Comparison of ENCODE assay signal across 22 cellular contexts in the genomic region with DNA sequence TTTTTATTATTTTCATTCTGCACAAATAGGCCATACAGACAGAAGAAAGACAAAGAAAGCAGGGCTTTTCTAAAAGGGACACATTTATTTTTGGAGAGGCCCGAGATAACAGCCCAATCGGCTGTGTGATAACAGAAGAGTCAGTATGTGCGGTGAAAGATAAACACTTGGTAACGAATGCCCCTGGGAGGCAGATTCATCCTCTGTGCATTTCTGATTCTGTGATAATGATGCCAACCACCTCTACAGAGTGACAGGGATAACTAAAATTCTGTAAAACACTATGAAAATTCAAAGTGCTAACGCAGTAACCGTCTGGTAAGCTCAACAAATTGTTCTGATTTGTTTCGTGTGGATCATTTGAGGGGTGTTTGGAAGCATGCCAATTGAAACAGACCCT.
A peak's percentile ranks its signal among the peaks of the same experiment; 100 is the strongest.
DNase-seq lines count a peak whose midpoint lies in the region; ATAC-seq and TF ChIP-seq lines count a peak whose summit lies in the region.
"Had no signal": no experiment of that assay in that cellular context is flagged by ENCODE, and none has a peak within 500 bp of the region (broad histone marks: within the 10 kb centered on the region; RNA-seq: fewer than 3 reads in every experiment).

No MANE protein-coding gene starts in this region.

- no peaks in the 10 kb centered on the region for H3K27me3 ChIP-seq in cardiac muscle cell
- no peaks in the 10 kb centered on the region for H3K27me3 ChIP-seq in Karpas-422 (ENCODE audit: low read length)
- H3K27me3 ChIP-seq in dorsolateral prefrontal cortex, result no peaks in the 10 kb centered on the region
- H3K27me3 ChIP-seq: transverse colon had no signal

- peaks cover 49% of the 10 kb centered on the region for H3K36me3 Mint-ChIP-seq in stimulated activated memory B cell treated with anti-CD40 and anti-IgM and Interleukin-4, amounts not matched to agents 10 μg/mL and 1 μg/mL and 100 μg/mL, for 72 hours
- peaks cover 48% of the 10 kb centered on the region for H3K36me3 Mint-ChIP-seq in Calu3 (ENCODE audit: insufficient read depth, unreplicated experiment)

- H3K27ac ChIP-seq in cardiac muscle cell (peak overlapping the region; percentile 51), Karpas-422 (ENCODE audit: low read length) (peak overlapping the region; percentile 97), dorsolateral prefrontal cortex (peak overlapping the region in 38 of 59 donors; percentile 0 to 70 (median 40))
- H3K27ac ChIP-seq: C4-2B, SK-N-MC had no signal

- no peaks in the 10 kb centered on the region for H3K27me3 Mint-ChIP-seq in stimulated activated memory B cell treated with anti-CD40 and anti-IgM and Interleukin-4, amounts not matched to agents 10 μg/mL and 1 μg/mL and 100 μg/mL, for 72 hours
- H3K27me3 Mint-ChIP-seq in Calu3 (ENCODE audit: unreplicated experiment), result no peaks in the 10 kb centered on the region
- H3K27me3 Mint-ChIP-seq: effector memory CD8-positive, alpha-beta T cell had no signal

- H3K9me3 ChIP-seq in cardiac muscle cell (ENCODE audit: low read depth) (no peaks in the 10 kb centered on the region), Karpas-422 (ENCODE audit: low read length) (no peaks in the 10 kb centered on the region)
- H3K9me3 ChIP-seq: transverse colon had no signal

- H3K79me2 ChIP-seq in Karpas-422 (ENCODE audit: low read length), result peaks cover 87% of the 10 kb centered on the region

- CTCF ChIA-PET in Calu3 (lab: Charles Lee), result no interaction called here

- BruUV-seq in Calu3 (replicated peaks; lab: Mats Ljungman, UMichigan), result no TSS peak

- TF ChIP-seq CTCF in cardiac muscle cell (IDR thresholded peaks at IDR 0.05; ENCODE audit: low read depth, low read length) (no peak), dorsolateral prefrontal cortex (IDR thresholded peaks at IDR 0.05 in 54 of 56, conservative IDR thresholded peaks at IDR 0.05 in 2 of 56; ENCODE audit: low read depth in 1 of 56, partially characterized antibody in 56 of 56) (no peak), Calu3 (IDR thresholded peaks at IDR 0.05; ENCODE audit: unreplicated experiment) (no peak)

- peaks cover 56% of the 10 kb centered on the region for H3K4me1 Mint-ChIP-seq in stimulated activated memory B cell treated with anti-CD40 and anti-IgM and Interleukin-4, amounts not matched to agents 10 μg/mL and 1 μg/mL and 100 μg/mL, for 72 hours
- H3K4me1 Mint-ChIP-seq in Calu3 (ENCODE audit: low read depth, unreplicated experiment), result no peaks in the 10 kb centered on the region

- H3K27ac Mint-ChIP-seq in stimulated activated memory B cell treated with anti-CD40 and anti-IgM and Interleukin-4, amounts not matched to agents 10 μg/mL and 1 μg/mL and 100 μg/mL, for 72 hours, result peak overlapping the region; percentile 84
- H3K27ac Mint-ChIP-seq in Calu3 (ENCODE audit: unreplicated experiment), result no peak overlapping the region

- ATAC-seq in Right ventricle myocardium superior (ENCODE audit: poor library complexity) (no peak), GM21515 (IDR thresholded peaks at IDR 0.05; ENCODE audit: unreplicated experiment) (no peak)
- ATAC-seq in stimulated activated memory B cell treated with anti-CD40 and anti-IgM and Interleukin-4, amounts not matched to agents 10 μg/mL and 1 μg/mL and 100 μg/mL, for 72 hours, result peak; percentile 37
- ATAC-seq: effector memory CD8-positive, alpha-beta T cell; PC-3 had no signal

- H3K9me3 Mint-ChIP-seq in stimulated activated memory B cell treated with anti-CD40 and anti-IgM and Interleukin-4, amounts not matched to agents 10 μg/mL and 1 μg/mL and 100 μg/mL, for 72 hours, result no peaks in the 10 kb centered on the region
- H3K9me3 Mint-ChIP-seq in Calu3 (ENCODE audit: low read depth, unreplicated experiment), result no peaks in the 10 kb centered on the region
- H3K9me3 Mint-ChIP-seq: effector memory CD8-positive, alpha-beta T cell; neural crest cell had no signal

- H3K9ac ChIP-seq in Karpas-422 (ENCODE audit: low read length), result peak overlapping the region; percentile 67

- no peaks in the 10 kb centered on the region for H4K20me1 ChIP-seq in Karpas-422 (ENCODE audit: insufficient read depth, low read depth, low read length)

- H3K36me3 ChIP-seq in cardiac muscle cell (peaks cover 10% of the 10 kb centered on the region), Karpas-422 (ENCODE audit: insufficient read depth, low read length) (peaks cover 52% of the 10 kb centered on the region; the same call in 1 of the 2 replicates)

- H3K4me1 ChIP-seq in cardiac muscle cell (ENCODE audit: low read depth) (peaks cover 63% of the 10 kb centered on the region), Karpas-422 (ENCODE audit: low read length) (peaks cover 100% of the 10 kb centered on the region)
- H3K4me1 ChIP-seq: transverse colon had no signal

- peak overlapping the region; percentile 58 for H3K4me3 Mint-ChIP-seq in stimulated activated memory B cell treated with anti-CD40 and anti-IgM and Interleukin-4, amounts not matched to agents 10 μg/mL and 1 μg/mL and 100 μg/mL, for 72 hours
- H3K4me3 Mint-ChIP-seq in Calu3 (ENCODE audit: low read depth, unreplicated experiment), result no peak overlapping the region
- H3K4me3 Mint-ChIP-seq: effector memory CD8-positive, alpha-beta T cell; neural crest cell had no signal

- H3K4me3 ChIP-seq in cardiac muscle cell, result no peak overlapping the region
- peak overlapping the region; percentile 56 for H3K4me3 ChIP-seq in Karpas-422 (ENCODE audit: low read length)
- no peak overlapping the region for H3K4me3 ChIP-seq in dorsolateral prefrontal cortex
- H3K4me3 ChIP-seq: SK-N-MC, transverse colon had no signal

- H3K4me2 ChIP-seq in Karpas-422 (ENCODE audit: low read depth, low read length, poor library complexity, severe bottlenecking), result peak overlapping the region; percentile 73

- no peak overlapping the region for H2AFZ ChIP-seq in Karpas-422 (ENCODE audit: low read length)

- no peaks in the 10 kb centered on the region for H3K9me2 ChIP-seq in Karpas-422 (replicated peaks; ENCODE audit: insufficient read depth, low read length)

- intact Hi-C loops in Right ventricle myocardium superior (cut with DNase I) (no loop called here), dorsolateral prefrontal cortex (cut with DNase I) (no loop called here), Calu3 (cut with micrococcal nuclease; ENCODE audit: unreplicated experiment) (no loop called here)

- no peak for DNase-seq in cardiac muscle cell (ENCODE audit: low read depth in 1 of 2, low spot score in 1 of 2)
- DNase-seq in Right ventricle myocardium superior, result no peak
- no peak for DNase-seq in Karpas-422
- no peak for DNase-seq in dorsolateral prefrontal cortex
- no peak for DNase-seq in Calu3
- no peak for DNase-seq in COLO829 (ENCODE audit: low spot score)
- DNase-seq: activated CD4-positive, alpha-beta T cell treated with anti-CD3 and anti-CD28 coated beads, Interleukin-2, amount 50 U/mL, for 1 hour; activated CD8-positive, alpha-beta memory T cell treated with anti-CD3 and anti-CD28 coated beads, Interleukin-2, amount 50 U/mL, for 48 hours; amniotic stem cell; effector memory CD8-positive, alpha-beta T cell; KBM-7; mesendoderm; NCI-H1048; NCI-H526 treated with DMSO at 0.1 percent for 48 hours; PC-3; stimulated activated naive CD4-positive, alpha-beta T cell had no signal

Comparison
In these comparisons a context has a peak if more than half of its experiments do, and no peak if none do; other contexts are left out.
1. H3K27ac ChIP-seq: peak in every context shown above with its lines; median percentile 97 in Karpas-422; 51 in cardiac muscle cell; 40 in dorsolateral prefrontal cortex.